In genomic region chr14:105171004-105171673, GRCh38 we compare ENCODE assay signal across 16 cellular contexts. TPM values are rescaled to one million over a fixed set of nuclear protein-coding genes. Genes with fewer than 3 reads are reported as not detected.
DNase-seq lines count a peak whose midpoint lies in the region; TF ChIP-seq lines count a peak whose summit lies in the region.
"Had no signal": no experiment of that assay in that cellular context is flagged by ENCODE, and none has a peak within 500 bp of the region (broad histone marks: within the 10 kb centered on the region; RNA-seq: fewer than 3 reads in every experiment).

No MANE protein-coding gene starts in this region.

- H3K36me3 ChIP-seq in osteoblast (ENCODE audit: insufficient read depth, low read length), result no peaks in the 10 kb centered on the region
- H3K36me3 ChIP-seq: transverse colon had no signal

- H4K20me1 ChIP-seq in osteoblast (ENCODE audit: insufficient read depth, low read length), result no peaks in the 10 kb centered on the region

- H3K4me3 ChIP-seq in osteoblast (ENCODE audit: insufficient read depth, low read length), result no peak overlapping the region
- H3K4me3 ChIP-seq: transverse colon had no signal

- H3K4me1 ChIP-seq in osteoblast (ENCODE audit: insufficient read depth, low read length), result no peaks in the 10 kb centered on the region

- no peak overlapping the region for H3K4me2 ChIP-seq in osteoblast (ENCODE audit: insufficient read depth, low read length)

- H2AFZ ChIP-seq in osteoblast (ENCODE audit: low read length), result no peak overlapping the region

- DNase-seq in DMS53 treated with DMSO at 0.1 percent for 48 hours (lab: John Stamatoyannopoulos, UW; ENCODE audit: unreplicated experiment) (peak; percentile 43), NCI-H2081 treated with DMSO at 0.1 percent for 48 hours (lab: John Stamatoyannopoulos, UW) (peak; percentile 42), SW480 (ENCODE audit: low spot score) (peak; percentile 42), myocyte (ENCODE audit: low read depth) (peak; percentile 60), GM13977 (ENCODE audit: low spot score) (no peak), GOT3 (lab: John Stamatoyannopoulos, UW) (no peak), osteoblast (ENCODE audit: insufficient read length, low spot score, missing footprints) (no peak)
- DNase-seq: activated effector memory CD4-positive, alpha-beta T cell treated with anti-CD3 and anti-CD28 coated beads, Interleukin-2, amount 50 U/mL, for 16 hours; CD4-positive, alpha-beta memory T cell; H7; naive B cell; NCI-H1092; retina; stimulated activated CD4-positive, alpha-beta T cell treated with anti-CD3 and anti-CD28 coated beads, Interleukin-2, amount 100 ng/mL, for 48 hours; transverse colon had no signal

- TF ChIP-seq CTCF in GM13977 (IDR thresholded peaks at IDR 0.05; ENCODE audit: extremely low read depth, insufficient read depth, missing control alignments) (no peak), osteoblast (IDR thresholded peaks at IDR 0.05; ENCODE audit: extremely low read depth, low read depth, low read length) (no peak)

- no peak overlapping the region for H3K27ac ChIP-seq in osteoblast (ENCODE audit: low read depth, low read length)
- H3K27ac ChIP-seq: transverse colon, VCaP had no signal

- H3K9me3 ChIP-seq in osteoblast (ENCODE audit: low read depth, low read length), result no peaks in the 10 kb centered on the region
- H3K9me3 ChIP-seq: transverse colon had no signal

- in situ Hi-C loops in GM13977 (cut with MboI; ENCODE audit: low pct_unique_long_range_greater_than_20kb, low sequenced_read_pairs, unreplicated experiment), result no loop called here

- H3K79me2 ChIP-seq in osteoblast (ENCODE audit: insufficient read depth, low read length), result no peaks in the 10 kb centered on the region

- H3K27me3 ChIP-seq in osteoblast (ENCODE audit: insufficient read depth, low read length), result peaks cover 21% of the 10 kb centered on the region

RNA-seq across cellular contexts. Expression of gene JAG2, which starts 2.6 kb away (rescaled TPM):
- 32.5 and 42.7 TPM in 2 replicates for total RNA-seq in myocyte
- 12.0 TPM for polyA plus RNA-seq in myocyte (2012)
- total RNA-seq in osteoblast, result 1.8 and 3.3 TPM in 2 replicates
- polyA plus RNA-seq: CD4-positive, alpha-beta memory T cell had no signal

RNA-seq across cellular contexts. Expression of gene NUDT14, which starts 10.0 kb away (rescaled TPM):
- total RNA-seq in myocyte, result 33.2 and 40.9 TPM in 2 replicates
- polyA plus RNA-seq in myocyte (2012), result 14.7 TPM
- 13.6 and 15.9 TPM in 2 replicates for total RNA-seq in osteoblast

Comparison
In these comparisons a context has a peak if more than half of its experiments do, and no peak if none do; other contexts are left out.
1. DNase-seq: peak in DMS53 treated with DMSO at 0.1 percent for 48 hours (single experiment), NCI-H2081 treated with DMSO at 0.1 percent for 48 hours (single experiment), SW480 (single experiment) and myocyte (single experiment); none in GM13977 (single experiment), GOT3 (single experiment) and osteoblast (single experiment).